In the genomic region with DNA sequence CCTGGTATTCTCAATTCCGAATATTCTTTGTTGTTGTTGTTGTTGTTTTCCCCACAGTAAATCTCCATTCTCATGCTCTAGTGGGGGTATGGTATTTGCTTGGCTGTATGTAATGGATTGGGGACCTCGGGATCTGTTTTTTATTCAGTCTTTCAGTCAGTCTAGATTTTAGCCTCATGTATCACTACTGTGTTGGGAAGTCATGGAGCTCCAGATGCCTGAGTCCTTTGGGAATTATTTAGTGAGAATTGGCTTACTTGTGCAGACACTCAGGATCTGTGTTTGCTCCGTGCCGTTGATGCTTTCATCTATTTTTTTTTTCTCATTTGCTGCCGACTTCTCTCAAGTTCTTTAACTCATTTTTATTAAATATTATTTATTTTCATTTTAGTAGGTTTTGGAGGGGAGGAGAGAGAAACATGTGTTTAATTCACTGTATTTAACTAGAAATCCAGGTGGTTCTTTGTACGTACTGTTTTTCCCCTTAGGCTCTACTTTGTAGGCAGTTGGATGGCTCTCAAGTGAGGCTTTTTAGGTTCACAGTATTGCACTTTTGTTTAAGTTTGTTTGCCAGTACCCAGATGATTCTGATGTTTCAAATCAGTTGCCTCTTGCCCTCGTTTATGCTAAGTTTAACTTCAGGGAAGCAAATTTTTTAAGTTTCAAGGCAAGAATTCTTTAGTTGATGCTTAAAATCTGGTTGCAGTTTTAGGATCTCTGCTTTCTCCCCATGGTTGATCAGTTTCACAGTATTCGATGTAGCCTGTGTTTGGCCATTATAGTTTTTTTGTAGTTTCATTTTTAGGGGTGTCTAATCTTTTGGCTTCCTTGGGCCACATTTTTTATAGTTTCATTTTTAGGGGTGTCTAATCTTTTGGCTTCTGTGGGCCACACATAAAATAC, we compare ENCODE assay signal across 8 cellular contexts. TPM values are rescaled to one million over a fixed set of nuclear protein-coding genes. Genes with fewer than 3 reads are reported as not detected.
DNase-seq lines count a peak whose midpoint lies in the region; ATAC-seq and TF ChIP-seq lines count a peak whose summit lies in the region.

No MANE protein-coding gene starts in this region.

- peaks cover 7% of the 10 kb centered on the region for H3K4me1 ChIP-seq in hepatocyte (ENCODE audit: insufficient read depth)

- H4K20me1 ChIP-seq in hepatocyte (ENCODE audit: insufficient read depth, poor library complexity, severe bottlenecking) = no peaks in the 10 kb centered on the region

- peaks cover 75% of the 10 kb centered on the region for H3K79me2 ChIP-seq in hepatocyte

- H2AFZ ChIP-seq in hepatocyte = no peak overlapping the region

- peak overlapping the region; percentile 58 for H3K4me2 ChIP-seq in hepatocyte

- no peaks in the 10 kb centered on the region for H3K9me2 ChIP-seq in hepatocyte (replicated peaks; ENCODE audit: insufficient read depth)

- intact Hi-C loops in activated naive CD4-positive, alpha-beta T cell treated with anti-CD3 and anti-CD28 coated beads for 36 hours (cut with micrococcal nuclease) = no loop called here
- intact Hi-C loops in activated CD4-positive, alpha-beta memory T cell treated with anti-CD3 and anti-CD28 coated beads for 36 hours (cut with micrococcal nuclease) = loop anchor here (5.0 kb wide), 1 partner anchor 294 kb away; a partner anchor contains a TSS

- peak overlapping the region; percentile 92 for H3K27ac Mint-ChIP-seq in activated naive CD4-positive, alpha-beta T cell treated with anti-CD3 and anti-CD28 coated beads for 36 hours
- peak overlapping the region; percentile 86 for H3K27ac Mint-ChIP-seq in activated CD4-positive, alpha-beta memory T cell treated with anti-CD3 and anti-CD28 coated beads for 36 hours
- peak overlapping the region; percentile 37 for H3K27ac Mint-ChIP-seq in type B pancreatic cell

- H3K27me3 Mint-ChIP-seq in activated naive CD4-positive, alpha-beta T cell treated with anti-CD3 and anti-CD28 coated beads for 36 hours (ENCODE audit: low read depth) = no peaks in the 10 kb centered on the region
- no peaks in the 10 kb centered on the region for H3K27me3 Mint-ChIP-seq in activated CD4-positive, alpha-beta memory T cell treated with anti-CD3 and anti-CD28 coated beads for 36 hours
- no peaks in the 10 kb centered on the region for H3K27me3 Mint-ChIP-seq in type B pancreatic cell

- H3K9me3 ChIP-seq in hepatocyte (ENCODE audit: low read depth) = no peaks in the 10 kb centered on the region

- H3K4me3 ChIP-seq in hepatocyte = no peak overlapping the region

- TF ChIP-seq CTCF in hepatocyte (IDR thresholded peaks at IDR 0.05; ENCODE audit: poor library complexity) (no peak), type B pancreatic cell (conservative IDR thresholded peaks at IDR 0.05) (no peak)

- no peaks in the 10 kb centered on the region for H3K27me3 ChIP-seq in hepatocyte

- DNase-seq in activated naive CD4-positive, alpha-beta T cell treated with anti-CD3 and anti-CD28 coated beads for 36 hours = no peak
- no peak for DNase-seq in activated naive CD4-positive, alpha-beta T cell treated with Interleukin-2 at 50 U/mL for 16 hours
- DNase-seq in activated CD4-positive, alpha-beta memory T cell treated with anti-CD3 and anti-CD28 coated beads for 36 hours = no peak
- no peak for DNase-seq in hepatocyte (ENCODE audit: low spot score)
- no peak for DNase-seq in type B pancreatic cell (ENCODE audit: extremely low spot score, unreplicated experiment)
- no peak for DNase-seq in ecto neural progenitor cell (ENCODE audit: low spot score)
- DNase-seq in effector CD4-positive, alpha-beta T cell = no peak

- H3K9me3 Mint-ChIP-seq in activated naive CD4-positive, alpha-beta T cell treated with anti-CD3 and anti-CD28 coated beads for 36 hours = no peaks in the 10 kb centered on the region
- no peaks in the 10 kb centered on the region for H3K9me3 Mint-ChIP-seq in activated CD4-positive, alpha-beta memory T cell treated with anti-CD3 and anti-CD28 coated beads for 36 hours
- peaks cover 4% of the 10 kb centered on the region for H3K9me3 Mint-ChIP-seq in type B pancreatic cell

- CTCF ChIA-PET in activated naive CD4-positive, alpha-beta T cell treated with anti-CD3 and anti-CD28 coated beads for 36 hours (lab: Charles Lee) = interaction anchor here (0.8 to 3.4 kb wide), 4 partner anchors 9 to 46 kb away, joined by 3 to 18 read pairs (median 10); no protein-coding TSS in a partner anchor
- CTCF ChIA-PET in activated CD4-positive, alpha-beta memory T cell treated with anti-CD3 and anti-CD28 coated beads for 36 hours (lab: Charles Lee) = interaction anchor here (2.2 kb wide), 1 partner anchor 27 kb away, joined by 9 read pairs; no protein-coding TSS in a partner anchor

- H3K36me3 Mint-ChIP-seq in activated naive CD4-positive, alpha-beta T cell treated with anti-CD3 and anti-CD28 coated beads for 36 hours (ENCODE audit: low read depth) = peaks cover 5% of the 10 kb centered on the region
- peaks cover 10% of the 10 kb centered on the region for H3K36me3 Mint-ChIP-seq in activated CD4-positive, alpha-beta memory T cell treated with anti-CD3 and anti-CD28 coated beads for 36 hours
- H3K36me3 Mint-ChIP-seq in type B pancreatic cell = peaks cover 8% of the 10 kb centered on the region

- H3K36me3 ChIP-seq in hepatocyte (replicated peaks; ENCODE audit: insufficient read depth, low read depth) = no peaks in the 10 kb centered on the region

- POLR2A ChIA-PET in activated CD4-positive, alpha-beta memory T cell treated with anti-CD3 and anti-CD28 coated beads for 36 hours (lab: Charles Lee) = interaction anchor here (1.8 to 2.5 kb wide), 2 partner anchors 27 to 36 kb away, joined by 7 to 17 read pairs; no protein-coding TSS in a partner anchor

- peak overlapping the region; percentile 78 for H3K4me3 Mint-ChIP-seq in activated naive CD4-positive, alpha-beta T cell treated with anti-CD3 and anti-CD28 coated beads for 36 hours
- peak overlapping the region; percentile 73 for H3K4me3 Mint-ChIP-seq in activated CD4-positive, alpha-beta memory T cell treated with anti-CD3 and anti-CD28 coated beads for 36 hours
- peak overlapping the region; percentile 17 for H3K4me3 Mint-ChIP-seq in type B pancreatic cell

- peaks cover 66% of the 10 kb centered on the region for H3K4me1 Mint-ChIP-seq in activated naive CD4-positive, alpha-beta T cell treated with anti-CD3 and anti-CD28 coated beads for 36 hours (ENCODE audit: low read depth)
- peaks cover 77% of the 10 kb centered on the region for H3K4me1 Mint-ChIP-seq in activated CD4-positive, alpha-beta memory T cell treated with anti-CD3 and anti-CD28 coated beads for 36 hours (ENCODE audit: low read depth)
- peaks cover 24% of the 10 kb centered on the region for H3K4me1 Mint-ChIP-seq in type B pancreatic cell (ENCODE audit: unreplicated experiment)

- ATAC-seq in HG03439 (IDR thresholded peaks at IDR 0.05; ENCODE audit: unreplicated experiment) = no peak

- 52% methylated on average over 8 of the region's 8 CpGs for WGBS in hepatocyte (ENCODE audit: low lambda C conversion rate, missing lambda C conversion rate)

- H3K27ac ChIP-seq in hepatocyte = peak overlapping the region; percentile 50

RNA-seq across cellular contexts. Expression of a gene that starts 36.9 kb away (rescaled TPM):
- 10 to 100 TPM; 10.4 to 10.5 TPM for total RNA-seq in activated naive CD4-positive, alpha-beta T cell treated with anti-CD3 and anti-CD28 coated beads for 36 hours
- 10 to 100 TPM in 1 of 2 experiments, 1 to 10 TPM in 1; 9.6 to 10.5 TPM for total RNA-seq in activated CD4-positive, alpha-beta memory T cell treated with anti-CD3 and anti-CD28 coated beads for 36 hours
- total RNA-seq in hepatocyte (17.7 and 18.8 TPM in 2 replicates), type B pancreatic cell (ENCODE audit: low replicate concordance) (11.2 and 15.6 TPM in 2 replicates)
- polyA plus RNA-seq in hepatocyte = 11.0 and 11.7 TPM in 2 replicates

Comparison
In these comparisons a context has a peak if more than half of its experiments do, and no peak if none do; other contexts are left out.
1. H3K27ac Mint-ChIP-seq: peak in every context shown above with its lines; median percentile 92 in activated naive CD4-positive, alpha-beta T cell treated with anti-CD3 and anti-CD28 coated beads for 36 hours; 86 in activated CD4-positive, alpha-beta memory T cell treated with anti-CD3 and anti-CD28 coated beads for 36 hours; 37 in type B pancreatic cell.
2. H3K4me3 Mint-ChIP-seq: peak in every context shown above with its lines; median percentile 78 in activated naive CD4-positive, alpha-beta T cell treated with anti-CD3 and anti-CD28 coated beads for 36 hours; 73 in activated CD4-positive, alpha-beta memory T cell treated with anti-CD3 and anti-CD28 coated beads for 36 hours; 17 in type B pancreatic cell.